28 cellular contexts compared by ENCODE assay signal in genomic region chr19:10092648-10093294, GRCh38. TPM values are rescaled to one million over a fixed set of nuclear protein-coding genes. Genes with fewer than 3 reads are reported as not detected.
A peak's percentile ranks its signal among the peaks of the same experiment; 100 is the strongest.
DNase-seq lines count a peak whose midpoint lies in the region; ATAC-seq and TF ChIP-seq lines count a peak whose summit lies in the region.
"Had no signal": no experiment of that assay in that cellular context is flagged by ENCODE, and none has a peak within 500 bp of the region (broad histone marks: within the 10 kb centered on the region; RNA-seq: fewer than 3 reads in every experiment).

No MANE protein-coding gene starts in this region.

- H3K9me3 ChIP-seq in HAP-1, result peaks cover 3% of the 10 kb centered on the region
- H3K9me3 ChIP-seq: BLaER1 treated with 17β-estradiol and CSF1 and Interleukin-3, amounts not matched to agents 10 nM and 100 nM; gastrocnemius medialis; neutrophil; testis had no signal

- no peak for TF ChIP-seq POLR2A in NB4 (IDR thresholded peaks at IDR 0.05; ENCODE audit: extremely low read depth, insufficient read length)

- intact Hi-C loops in natural killer cell (cut with micrococcal nuclease), result no loop called here

- H3K27me3 ChIP-seq in HAP-1 (ENCODE audit: low read depth), result peaks cover 5% of the 10 kb centered on the region
- H3K27me3 ChIP-seq: BLaER1 treated with 17β-estradiol and CSF1 and Interleukin-3, amounts not matched to agents 10 nM and 100 nM; hepatocyte; neutrophil; testis had no signal

- no peak for DNase-seq in natural killer cell
- no peak for DNase-seq in natural killer cell treated with Interleukin-12 subunit alpha and Interleukin-12 subunit beta and Interleukin-15 and Interleukin-18, amount 100 ng/mL, for 72 hours (ENCODE audit: low spot score)
- peak; percentile 13 for DNase-seq in NB4 (ENCODE audit: low read depth)
- DNase-seq in endothelial cell (ENCODE audit: low spot score), result no peak
- no peak for DNase-seq in stimulated activated naive B cell treated with anti-CD40 and anti-IgM and Interleukin-4, amounts not matched to agents 10 μg/mL and 1 μg/mL and 100 μg/mL, for 72 hours
- no peak for DNase-seq in NCI-H128 (lab: John Stamatoyannopoulos, UW; ENCODE audit: unreplicated experiment)
- no peak for DNase-seq in HAP-1 (ENCODE audit: low spot score in 2 of 2)
- no peak for DNase-seq in activated CD4-positive, alpha-beta memory T cell treated with anti-CD3 and anti-CD28 coated beads, Interleukin-2, amount 10 ng/mL, durations not matched to agents 7 days and 5 days
- DNase-seq: activated naive CD4-positive, alpha-beta T cell treated with anti-CD3 and anti-CD28 coated beads, Interleukin-2, amount 50 U/mL, for 16 hours; caudate nucleus; dermis blood vessel endothelial cell; gastrocnemius medialis; HCEC 1CT; KBM-7; left colon; mesenchymal stem cell; NCI-H1417 treated with DMSO at 0.1 percent for 48 hours; NCI-H2081 treated with DMSO at 0.1 percent for 48 hours; stimulated activated naive CD4-positive, alpha-beta T cell treated with Interleukin-2 at 50 U/mL for 16 hours; testis had no signal

- POLR2A ChIA-PET in activated CD4-positive, alpha-beta memory T cell treated with anti-CD3 and anti-CD28 coated beads, Interleukin-2, amount 10 ng/mL, durations not matched to agents 7 days and 5 days (lab: Charles Lee), result no interaction called here

- H3K4me1 Mint-ChIP-seq in natural killer cell (peaks cover 11 to 12% of the 10 kb centered on the region in 2 donors), endothelial cell (ENCODE audit: unreplicated experiment) (no peaks in the 10 kb centered on the region)
- H3K4me1 Mint-ChIP-seq in natural killer cell treated with Interleukin-12 subunit alpha and Interleukin-12 subunit beta and Interleukin-15 and Interleukin-18, amount 100 ng/mL, for 72 hours (ENCODE audit: low read depth in 2 of 2), result peaks cover 7 to 20% of the 10 kb centered on the region in 2 donors
- H3K4me1 Mint-ChIP-seq in stimulated activated naive B cell treated with anti-CD40 and anti-IgM and Interleukin-4, amounts not matched to agents 10 μg/mL and 1 μg/mL and 100 μg/mL, for 72 hours, result peaks cover 14 to 41% of the 10 kb centered on the region in 2 donors
- H3K4me1 Mint-ChIP-seq in activated CD4-positive, alpha-beta memory T cell treated with anti-CD3 and anti-CD28 coated beads, Interleukin-2, amount 10 ng/mL, durations not matched to agents 7 days and 5 days, result peaks cover 24% of the 10 kb centered on the region

- H3K4me1 ChIP-seq in HAP-1, result peaks cover 7% of the 10 kb centered on the region; the same call in 1 of the 2 replicates

- no peaks in the 10 kb centered on the region for H3K9me3 Mint-ChIP-seq in natural killer cell
- H3K9me3 Mint-ChIP-seq in natural killer cell treated with Interleukin-12 subunit alpha and Interleukin-12 subunit beta and Interleukin-15 and Interleukin-18, amount 100 ng/mL, for 72 hours, result no peaks in the 10 kb centered on the region
- no peaks in the 10 kb centered on the region for H3K9me3 Mint-ChIP-seq in endothelial cell (ENCODE audit: unreplicated experiment)
- H3K9me3 Mint-ChIP-seq in stimulated activated naive B cell treated with anti-CD40 and anti-IgM and Interleukin-4, amounts not matched to agents 10 μg/mL and 1 μg/mL and 100 μg/mL, for 72 hours, result peaks cover 0 to 4% of the 10 kb centered on the region in 2 donors
- H3K9me3 Mint-ChIP-seq in activated CD4-positive, alpha-beta memory T cell treated with anti-CD3 and anti-CD28 coated beads, Interleukin-2, amount 10 ng/mL, durations not matched to agents 7 days and 5 days, result peaks cover 4% of the 10 kb centered on the region
- H3K9me3 Mint-ChIP-seq: activated CD4-positive, alpha-beta T cell treated with anti-CD3 and anti-CD28 coated beads, Interleukin-2, amount 10 ng/mL, durations not matched to agents 24 days and 14 days; activated T-helper 1 cell treated with anti-CD3 and anti-CD28 coated beads, Interleukin-12 subunit alpha, Interleukin-12 subunit beta, Interleukin-2, Interleukin-4 antibody, amounts not matched to agents 30 ng/mL and 10 ng/mL and 1 ng/mL, durations not matched to agents 14 hours and 24 hours and 36 hours had no signal

- CTCF ChIA-PET in activated CD4-positive, alpha-beta memory T cell treated with anti-CD3 and anti-CD28 coated beads, Interleukin-2, amount 10 ng/mL, durations not matched to agents 7 days and 5 days (lab: Charles Lee), result no interaction called here

- H3K36me3 Mint-ChIP-seq in natural killer cell, result peaks cover 5% of the 10 kb centered on the region
- H3K36me3 Mint-ChIP-seq in natural killer cell treated with Interleukin-12 subunit alpha and Interleukin-12 subunit beta and Interleukin-15 and Interleukin-18, amount 100 ng/mL, for 72 hours, result peaks cover 5% of the 10 kb centered on the region
- peaks cover 17% of the 10 kb centered on the region for H3K36me3 Mint-ChIP-seq in endothelial cell (ENCODE audit: low read depth, unreplicated experiment)
- H3K36me3 Mint-ChIP-seq in stimulated activated naive B cell treated with anti-CD40 and anti-IgM and Interleukin-4, amounts not matched to agents 10 μg/mL and 1 μg/mL and 100 μg/mL, for 72 hours, result peaks cover 52 to 57% of the 10 kb centered on the region in 2 donors
- peaks cover 53% of the 10 kb centered on the region for H3K36me3 Mint-ChIP-seq in activated CD4-positive, alpha-beta memory T cell treated with anti-CD3 and anti-CD28 coated beads, Interleukin-2, amount 10 ng/mL, durations not matched to agents 7 days and 5 days (ENCODE audit: low read depth)

- no peaks in the 10 kb centered on the region for H3K36me3 ChIP-seq in HAP-1 (replicated peaks)
- H3K36me3 ChIP-seq: gastrocnemius medialis had no signal

- no peak for TF ChIP-seq CTCF in natural killer cell (IDR thresholded peaks at IDR 0.05)
- no peak for TF ChIP-seq CTCF in NB4 (IDR thresholded peaks at IDR 0.05; ENCODE audit: low read depth, low read length)
- no peak for TF ChIP-seq CTCF in endothelial cell (IDR thresholded peaks at IDR 0.05; ENCODE audit: unreplicated experiment)

- no peak for ATAC-seq in natural killer cell
- no peak for ATAC-seq in natural killer cell treated with Interleukin-12 subunit alpha and Interleukin-12 subunit beta and Interleukin-15 and Interleukin-18, amount 100 ng/mL, for 72 hours
- ATAC-seq in stimulated activated naive B cell treated with anti-CD40 and anti-IgM and Interleukin-4, amounts not matched to agents 10 μg/mL and 1 μg/mL and 100 μg/mL, for 72 hours (replicated peaks), result no peak
- ATAC-seq: gastrocnemius medialis, left colon, sciatic nerve had no signal

- peak overlapping the region; percentile 39 to 68 for H3K27ac Mint-ChIP-seq in natural killer cell
- peak overlapping the region in 1 of 2 donors; percentile 60 for H3K27ac Mint-ChIP-seq in natural killer cell treated with Interleukin-12 subunit alpha and Interleukin-12 subunit beta and Interleukin-15 and Interleukin-18, amount 100 ng/mL, for 72 hours
- H3K27ac Mint-ChIP-seq in endothelial cell (ENCODE audit: unreplicated experiment), result no peak overlapping the region
- H3K27ac Mint-ChIP-seq in stimulated activated naive B cell treated with anti-CD40 and anti-IgM and Interleukin-4, amounts not matched to agents 10 μg/mL and 1 μg/mL and 100 μg/mL, for 72 hours, result peak overlapping the region; percentile 53
- no peak overlapping the region for H3K27ac Mint-ChIP-seq in activated CD4-positive, alpha-beta memory T cell treated with anti-CD3 and anti-CD28 coated beads, Interleukin-2, amount 10 ng/mL, durations not matched to agents 7 days and 5 days
- H3K27ac Mint-ChIP-seq: activated T-helper 1 cell treated with anti-CD3 and anti-CD28 coated beads, Interleukin-12 subunit alpha, Interleukin-12 subunit beta, Interleukin-2, Interleukin-4 antibody, amounts not matched to agents 30 ng/mL and 10 ng/mL and 1 ng/mL, durations not matched to agents 14 hours and 24 hours and 36 hours; progenitor cell of endocrine pancreas had no signal

- H3K4me3 Mint-ChIP-seq in natural killer cell (no peak overlapping the region), endothelial cell (ENCODE audit: unreplicated experiment) (peak overlapping the region; percentile 13)
- H3K4me3 Mint-ChIP-seq in natural killer cell treated with Interleukin-12 subunit alpha and Interleukin-12 subunit beta and Interleukin-15 and Interleukin-18, amount 100 ng/mL, for 72 hours, result no peak overlapping the region
- no peak overlapping the region for H3K4me3 Mint-ChIP-seq in stimulated activated naive B cell treated with anti-CD40 and anti-IgM and Interleukin-4, amounts not matched to agents 10 μg/mL and 1 μg/mL and 100 μg/mL, for 72 hours
- H3K4me3 Mint-ChIP-seq in activated CD4-positive, alpha-beta memory T cell treated with anti-CD3 and anti-CD28 coated beads, Interleukin-2, amount 10 ng/mL, durations not matched to agents 7 days and 5 days, result no peak overlapping the region
- H3K4me3 Mint-ChIP-seq: activated CD4-positive, alpha-beta T cell treated with anti-CD3 and anti-CD28 coated beads, Interleukin-2, amount 10 ng/mL, durations not matched to agents 24 days and 14 days; activated T-helper 1 cell treated with anti-CD3 and anti-CD28 coated beads, Interleukin-12 subunit alpha, Interleukin-12 subunit beta, Interleukin-2, Interleukin-4 antibody, amounts not matched to agents 30 ng/mL and 10 ng/mL and 1 ng/mL, durations not matched to agents 14 hours and 24 hours and 36 hours had no signal

- in situ Hi-C loops in HAP-1 (cut with MboI; ENCODE audit: low sequenced_read_pairs), result no loop called here

- H3K27me3 Mint-ChIP-seq in natural killer cell (ENCODE audit: low read depth in 2 of 2) (no peaks in the 10 kb centered on the region), endothelial cell (ENCODE audit: unreplicated experiment) (peaks cover 10% of the 10 kb centered on the region)
- no peaks in the 10 kb centered on the region for H3K27me3 Mint-ChIP-seq in natural killer cell treated with Interleukin-12 subunit alpha and Interleukin-12 subunit beta and Interleukin-15 and Interleukin-18, amount 100 ng/mL, for 72 hours
- H3K27me3 Mint-ChIP-seq in stimulated activated naive B cell treated with anti-CD40 and anti-IgM and Interleukin-4, amounts not matched to agents 10 μg/mL and 1 μg/mL and 100 μg/mL, for 72 hours, result no peaks in the 10 kb centered on the region
- no peaks in the 10 kb centered on the region for H3K27me3 Mint-ChIP-seq in activated CD4-positive, alpha-beta memory T cell treated with anti-CD3 and anti-CD28 coated beads, Interleukin-2, amount 10 ng/mL, durations not matched to agents 7 days and 5 days
- H3K27me3 Mint-ChIP-seq: activated CD4-positive, alpha-beta T cell treated with anti-CD3 and anti-CD28 coated beads, Interleukin-2, amount 10 ng/mL, durations not matched to agents 24 days and 14 days had no signal

- no peak overlapping the region for H3K4me3 ChIP-seq in NB4 (ENCODE audit: low read depth, low read length)
- H3K4me3 ChIP-seq in HAP-1, result no peak overlapping the region
- H3K4me3 ChIP-seq: BLaER1 treated with 17β-estradiol and CSF1 and Interleukin-3, amounts not matched to agents 10 nM and 100 nM; gastrocnemius medialis; hepatocyte; testis had no signal

RNA-seq across cellular contexts. Expression of gene SHFL, which starts 6.7 kb away (rescaled TPM):
- total RNA-seq in natural killer cell, result 100 to 1,000 TPM; 107 to 111 (median 107) TPM
- 10 to 100 TPM; 61.9 to 83.1 TPM for total RNA-seq in natural killer cell treated with Interleukin-12 subunit alpha and Interleukin-12 subunit beta and Interleukin-15 and Interleukin-18, amount 100 ng/mL, for 72 hours
- total RNA-seq in endothelial cell (ENCODE audit: unreplicated experiment), result 9.2 TPM
- 100 to 1,000 TPM; 103 to 108 TPM for total RNA-seq in activated CD4-positive, alpha-beta memory T cell treated with anti-CD3 and anti-CD28 coated beads, Interleukin-2, amount 10 ng/mL, durations not matched to agents 7 days and 5 days

RNA-seq across cellular contexts. Expression of gene ANGPTL6, which starts 9.7 kb away (rescaled TPM):
- total RNA-seq in natural killer cell (1 to 10 TPM; 2.9 to 5.5 (median 3.3) TPM), endothelial cell (ENCODE audit: unreplicated experiment) (0.36 TPM)
- 1 to 10 TPM; 5.1 to 5.2 TPM for total RNA-seq in natural killer cell treated with Interleukin-12 subunit alpha and Interleukin-12 subunit beta and Interleukin-15 and Interleukin-18, amount 100 ng/mL, for 72 hours
- total RNA-seq in activated CD4-positive, alpha-beta memory T cell treated with anti-CD3 and anti-CD28 coated beads, Interleukin-2, amount 10 ng/mL, durations not matched to agents 7 days and 5 days, result 1 to 10 TPM; 2.4 TPM
- total RNA-seq: MCF 10A, progenitor cell of endocrine pancreas, sciatic nerve had no signal

RNA-seq across cellular contexts. Expression of gene PPAN, which starts 13.4 kb away (rescaled TPM):
- total RNA-seq in natural killer cell, result 10 to 100 TPM; 60.0 to 72.2 (median 69.2) TPM
- 100 to 1,000 TPM; 114 to 178 TPM for total RNA-seq in natural killer cell treated with Interleukin-12 subunit alpha and Interleukin-12 subunit beta and Interleukin-15 and Interleukin-18, amount 100 ng/mL, for 72 hours
- 39.6 TPM for total RNA-seq in endothelial cell (ENCODE audit: unreplicated experiment)
- total RNA-seq in activated CD4-positive, alpha-beta memory T cell treated with anti-CD3 and anti-CD28 coated beads, Interleukin-2, amount 10 ng/mL, durations not matched to agents 7 days and 5 days, result 10 to 100 TPM; 74.3 to 75.6 TPM

RNA-seq across cellular contexts. Expression of gene P2RY11, which starts 18.7 kb away (rescaled TPM):
- total RNA-seq in natural killer cell, result 10 to 100 TPM; 44.1 to 52.3 (median 51.0) TPM
- total RNA-seq in natural killer cell treated with Interleukin-12 subunit alpha and Interleukin-12 subunit beta and Interleukin-15 and Interleukin-18, amount 100 ng/mL, for 72 hours, result 10 to 100 TPM; 35.0 to 35.6 TPM
- 16.3 TPM for total RNA-seq in endothelial cell (ENCODE audit: unreplicated experiment)
- 10 to 100 TPM; 33.2 to 33.5 TPM for total RNA-seq in activated CD4-positive, alpha-beta memory T cell treated with anti-CD3 and anti-CD28 coated beads, Interleukin-2, amount 10 ng/mL, durations not matched to agents 7 days and 5 days

RNA-seq across cellular contexts. Expression of gene EIF3G, which starts 26.9 kb away (rescaled TPM):
- total RNA-seq in natural killer cell (100 to 1,000 TPM; 377 to 471 (median 423) TPM), endothelial cell (ENCODE audit: unreplicated experiment) (286 TPM)
- total RNA-seq in natural killer cell treated with Interleukin-12 subunit alpha and Interleukin-12 subunit beta and Interleukin-15 and Interleukin-18, amount 100 ng/mL, for 72 hours, result 100 to 1,000 TPM; 245 to 329 TPM
- 100 to 1,000 TPM; 202 to 203 TPM for total RNA-seq in activated CD4-positive, alpha-beta memory T cell treated with anti-CD3 and anti-CD28 coated beads, Interleukin-2, amount 10 ng/mL, durations not matched to agents 7 days and 5 days

Comparison
In these comparisons a context has a peak if more than half of its experiments do, and no peak if none do; other contexts are left out.
1. H3K27ac Mint-ChIP-seq: peak in natural killer cell (2 of 2) and stimulated activated naive B cell treated with anti-CD40 and anti-IgM and Interleukin-4, amounts not matched to agents 10 μg/mL and 1 μg/mL and 100 μg/mL, for 72 hours (single experiment); none in endothelial cell (single experiment) and activated CD4-positive, alpha-beta memory T cell treated with anti-CD3 and anti-CD28 coated beads, Interleukin-2, amount 10 ng/mL, durations not matched to agents 7 days and 5 days (single experiment).